Comparison of ENCODE assay signal across 19 cellular contexts in genomic region chr4:76581276-76581675, GRCh38.
"Had no signal": no experiment of that assay in that cellular context is flagged by ENCODE, and none has a peak within 500 bp of the region (broad histone marks: within the 10 kb centered on the region; RNA-seq: fewer than 3 reads in every experiment).

No MANE protein-coding gene starts in this region.

- H3K27me3 Mint-ChIP-seq: brain had no signal

- H3K27me3 ChIP-seq: right lobe of liver had no signal

- H3K36me3 ChIP-seq: right lobe of liver, spleen, suprapubic skin had no signal

- H3K36me3 Mint-ChIP-seq: activated naive CD8-positive, alpha-beta T cell treated with anti-CD3 and anti-CD28 coated beads for 36 hours; brain; T-cell had no signal

- DNase-seq: activated CD4-positive, alpha-beta T cell treated with anti-CD3 and anti-CD28 coated beads, Interleukin-2, amount 10 ng/mL, durations not matched to agents 7 days and 5 days; activated CD8-positive, alpha-beta memory T cell treated with anti-CD3 and anti-CD28 coated beads for 24 hours; activated naive CD8-positive, alpha-beta T cell treated with anti-CD3 and anti-CD28 coated beads for 36 hours; effector memory CD4-positive, alpha-beta T cell; hippocampal formation; left ventricle myocardium superior; mesenchymal stem cell; psoas muscle; right lobe of liver; spleen; T-cell; T-helper 9 cell had no signal

- H3K4me1 Mint-ChIP-seq: central memory CD8-positive, alpha-beta T cell had no signal

- ATAC-seq: left ventricle myocardium superior, psoas muscle, right lobe of liver, T-cell had no signal

- H3K9me3 Mint-ChIP-seq: activated CD4-positive, alpha-beta T cell treated with anti-CD3 and anti-CD28 coated beads, Interleukin-2, amount 10 ng/mL, durations not matched to agents 7 days and 5 days; activated naive CD8-positive, alpha-beta T cell treated with anti-CD3 and anti-CD28 coated beads for 36 hours; activated T-helper 1 cell treated with anti-CD3 and anti-CD28 coated beads, Interleukin-12 subunit alpha, Interleukin-12 subunit beta, Interleukin-2, Interleukin-4 antibody, amounts not matched to agents 30 ng/mL and 10 ng/mL and 1 ng/mL, durations not matched to agents 14 hours and 24 hours and 36 hours; brain; central memory CD8-positive, alpha-beta T cell; dendritic cell treated with granulocyte-macrophage colony-stimulating factor and Interleukin-4, amounts not matched to agents 40 ng/mL and 50 ng/mL, for 4 days; neural crest cell; stimulated activated naive CD8-positive, alpha-beta T cell treated with anti-CD3 and anti-CD28 coated beads, Interleukin-15, Interleukin-2, amounts not matched to agents 100 ng/mL and 50 ng/mL, for 24 hours; T-cell had no signal

- H3K4me1 ChIP-seq: psoas muscle had no signal

- H3K4me3 ChIP-seq: psoas muscle, right lobe of liver, spleen, suprapubic skin had no signal

- H3K27ac ChIP-seq: psoas muscle, right lobe of liver, suprapubic skin had no signal

- H3K9me3 ChIP-seq: psoas muscle, right lobe of liver, spleen, suprapubic skin had no signal

- H3K27ac Mint-ChIP-seq: activated CD4-positive, alpha-beta T cell treated with anti-CD3 and anti-CD28 coated beads, Interleukin-2, amount 10 ng/mL, durations not matched to agents 7 days and 5 days; activated naive CD8-positive, alpha-beta T cell treated with anti-CD3 and anti-CD28 coated beads for 36 hours; activated T-helper 1 cell treated with anti-CD3 and anti-CD28 coated beads, Interleukin-12 subunit alpha, Interleukin-12 subunit beta, Interleukin-2, Interleukin-4 antibody, amounts not matched to agents 30 ng/mL and 10 ng/mL and 1 ng/mL, durations not matched to agents 14 hours and 24 hours and 36 hours; dendritic cell treated with granulocyte-macrophage colony-stimulating factor and Interleukin-4, amounts not matched to agents 40 ng/mL and 50 ng/mL, for 4 days; stimulated activated naive CD8-positive, alpha-beta T cell treated with anti-CD3 and anti-CD28 coated beads, Interleukin-15, Interleukin-2, amounts not matched to agents 100 ng/mL and 50 ng/mL, for 24 hours; T-cell had no signal

- H3K4me3 Mint-ChIP-seq: activated CD4-positive, alpha-beta T cell treated with anti-CD3 and anti-CD28 coated beads, Interleukin-2, amount 10 ng/mL, durations not matched to agents 7 days and 5 days; activated naive CD8-positive, alpha-beta T cell treated with anti-CD3 and anti-CD28 coated beads for 36 hours; activated T-helper 1 cell treated with anti-CD3 and anti-CD28 coated beads, Interleukin-12 subunit alpha, Interleukin-12 subunit beta, Interleukin-2, Interleukin-4 antibody, amounts not matched to agents 30 ng/mL and 10 ng/mL and 1 ng/mL, durations not matched to agents 14 hours and 24 hours and 36 hours; brain; central memory CD8-positive, alpha-beta T cell; dendritic cell treated with granulocyte-macrophage colony-stimulating factor and Interleukin-4, amounts not matched to agents 40 ng/mL and 50 ng/mL, for 4 days; neural crest cell; stimulated activated naive CD8-positive, alpha-beta T cell treated with anti-CD3 and anti-CD28 coated beads, Interleukin-15, Interleukin-2, amounts not matched to agents 100 ng/mL and 50 ng/mL, for 24 hours; T-cell had no signal
